In the genomic region with DNA sequence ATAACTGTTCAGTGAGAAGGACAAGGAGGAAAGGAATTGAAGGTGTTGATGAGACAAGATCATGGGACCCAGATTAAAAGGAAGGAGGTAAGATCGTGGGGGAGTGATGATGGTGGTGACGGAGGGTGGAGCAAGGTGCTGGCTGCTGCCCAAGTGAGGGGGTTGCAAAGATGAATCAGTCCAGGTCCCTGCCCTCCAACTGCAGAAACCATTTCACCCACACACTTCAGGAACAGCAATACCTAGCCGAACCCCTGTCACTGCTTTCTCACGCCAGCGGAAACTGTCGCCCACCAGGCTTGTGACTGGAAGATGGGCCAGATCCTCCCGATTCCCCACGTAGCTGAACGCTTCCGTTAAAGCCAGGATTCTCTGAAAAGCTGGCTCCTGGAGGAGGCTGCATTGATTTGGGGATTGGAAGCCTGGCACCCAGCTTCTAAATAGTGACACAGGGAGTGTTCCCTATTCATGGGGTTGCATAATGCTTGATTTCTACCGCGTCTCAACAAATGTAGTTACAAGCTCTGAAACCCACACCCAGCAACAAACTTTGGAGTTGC, we compare ENCODE assay signal across 11 cellular contexts. TPM values are rescaled to one million over a fixed set of nuclear protein-coding genes. Genes with fewer than 3 reads are reported as not detected.
A peak's percentile ranks its signal among the peaks of the same experiment; 100 is the strongest.
DNase-seq lines count a peak whose midpoint lies in the region; ATAC-seq and TF ChIP-seq lines count a peak whose summit lies in the region.
"Had no signal": no experiment of that assay in that cellular context is flagged by ENCODE, and none has a peak within 500 bp of the region (broad histone marks: within the 10 kb centered on the region; RNA-seq: fewer than 3 reads in every experiment).

No MANE protein-coding gene starts in this region.

- TF ChIP-seq EP300 in transverse colon (IDR thresholded peaks at IDR 0.05; ENCODE audit: low read depth) = no peak

- no TSS peak for BruUV-seq in Panc1 (replicated peaks; lab: Mats Ljungman, UMichigan)

- DNase-seq in Panc1 (ENCODE audit: low read depth, low spot score) = no peak
- DNase-seq in activated T-cell treated with anti-CD3 and anti-CD28 coated beads for 4 hours = peak; percentile 51
- peak in 41 of 42 donors; percentile 20 to 89 (median 56) for DNase-seq in head of caudate nucleus
- DNase-seq in stimulated activated CD8-positive, alpha-beta memory T cell treated with anti-CD3 and anti-CD28 coated beads, Interleukin-15, amount 100 ng/mL, for 4 hours (ENCODE audit: low read depth in 2 of 2) = peak; percentile 12 to 39
- DNase-seq in NCI-H1417 treated with DMSO at 0.1 percent for 48 hours (lab: John Stamatoyannopoulos, UW) = no peak
- DNase-seq in transverse colon = no peak
- DNase-seq: DMS79; naive thymus-derived CD8-positive, alpha-beta T cell; NCI-H82 had no signal

- intact Hi-C loops in Panc1 (cut with micrococcal nuclease; ENCODE audit: unreplicated experiment) (no loop called here), head of caudate nucleus (cut with DNase I) (no loop called here), transverse colon (cut with DNase I; ENCODE audit: low total_unique reads) (no loop called here)

- H3K4me1 ChIP-seq in Panc1 (ENCODE audit: control insufficient read depth, insufficient read depth, low read length) = peaks cover 16% of the 10 kb centered on the region
- peaks cover 12 to 18% (median 14%) of the 10 kb centered on the region in 4 donors for H3K4me1 ChIP-seq in transverse colon

- POLR2A ChIA-PET in Panc1 (lab: Charles Lee) = interaction anchor here (0.7 kb wide), 1 partner anchor 586 kb away, joined by 4 read pairs; no protein-coding TSS in a partner anchor

- in situ Hi-C loops in Panc1 (cut with HindIII; ENCODE audit: low pct_unique_long_range_greater_than_20kb, low sequenced_read_pairs) = no loop called here
- in situ Hi-C loops in transverse colon (cut with MboI; ENCODE audit: low pct_ligation_motif_present in 1 of 4, low pct_unique_long_range_greater_than_20kb in 1 of 4, low sequenced_read_pairs in 3 of 4) = loop anchor here (10.0 to 25.0 kb wide), 6 partner anchors 287 to 862 kb away; partner anchors contain the start of gene PPP1R2 (in 2 of the 4)

- H3K4me3 ChIP-seq in Panc1 (ENCODE audit: low read depth in 2 of 2, low read length in 2 of 2) (peak overlapping the region in 1 of 2 experiments; percentile 19; a peak in 1 of 4 replicates), transverse colon (no peak overlapping the region)

- 59 to 71% methylated on average over 6 to 12 of the region's 12 CpGs for WGBS in transverse colon (ENCODE audit: low coverage in 1 of 2), 2 donors

- no peak for TF ChIP-seq POLR2A in transverse colon (IDR thresholded peaks at IDR 0.05)

- ATAC-seq in Panc1 (no peak), HG03521 (IDR thresholded peaks at IDR 0.05; ENCODE audit: unreplicated experiment) (no peak), GM19395 (IDR thresholded peaks at IDR 0.05; ENCODE audit: unreplicated experiment) (no peak)
- ATAC-seq: naive thymus-derived CD8-positive, alpha-beta T cell had no signal

- H3K36me3 ChIP-seq in Panc1 (ENCODE audit: control insufficient read depth, insufficient read depth, low read length) (peaks cover 2% of the 10 kb centered on the region), transverse colon (no peaks in the 10 kb centered on the region)

- H3K27ac ChIP-seq in Panc1 (ENCODE audit: low read length) = peak overlapping the region; percentile 41
- H3K27ac ChIP-seq in transverse colon = no peak overlapping the region

- no peak for TF ChIP-seq CTCF in Panc1 (IDR thresholded peaks at IDR 0.05)
- TF ChIP-seq CTCF in transverse colon (IDR thresholded peaks at IDR 0.05) = no peak

- CTCF ChIA-PET in Panc1 (lab: Charles Lee) = no interaction called here

- no peaks in the 10 kb centered on the region for H3K9me3 ChIP-seq in Panc1 (ENCODE audit: control insufficient read depth, insufficient read depth, low read depth, low read length)
- no peaks in the 10 kb centered on the region for H3K9me3 ChIP-seq in transverse colon

- no peaks in the 10 kb centered on the region for H3K27me3 ChIP-seq in Panc1 (ENCODE audit: control insufficient read depth, insufficient read depth, low read length)
- H3K27me3 ChIP-seq in transverse colon = peaks cover 3% of the 10 kb centered on the region

RNA-seq across cellular contexts. Expression of gene LSG1, which starts 3.2 kb away (rescaled TPM):
- 72.9 TPM for total RNA-seq in Panc1 (2021; ENCODE audit: unreplicated experiment)
- polyA plus RNA-seq in Panc1 (2012; ENCODE audit: insufficient read length) = 52.9 TPM
- total RNA-seq in transverse colon = 10 to 100 TPM; 18.7 to 69.9 (median 52.8) TPM

RNA-seq across cellular contexts. Expression of gene FAM43A, which starts 10.5 kb away (rescaled TPM):
- total RNA-seq in Panc1 (2021; ENCODE audit: unreplicated experiment) (51.4 TPM), transverse colon (100 to 1,000 TPM in 2 of 4 donors, 10 to 100 TPM in 2; 31.2 to 111 (median 95.9) TPM)
- polyA plus RNA-seq in Panc1 (2012; ENCODE audit: insufficient read length) = 76.9 TPM

RNA-seq across cellular contexts. Expression of gene TMEM44, which starts 41.9 kb away (rescaled TPM):
- total RNA-seq in Panc1 (2021; ENCODE audit: unreplicated experiment) = 70.1 TPM
- 69.9 TPM for polyA plus RNA-seq in Panc1 (2012; ENCODE audit: insufficient read length)
- 100 to 1,000 TPM in 1 of 4 donors, 10 to 100 TPM in 3; 52.0 to 101 (median 58.8) TPM for total RNA-seq in transverse colon

Comparison
In these comparisons a context has a peak if more than half of its experiments do, and no peak if none do; other contexts are left out.
1. DNase-seq: peak in activated T-cell treated with anti-CD3 and anti-CD28 coated beads for 4 hours (single experiment), head of caudate nucleus (41 of 42) and stimulated activated CD8-positive, alpha-beta memory T cell treated with anti-CD3 and anti-CD28 coated beads, Interleukin-15, amount 100 ng/mL, for 4 hours (2 of 2); none in Panc1 (single experiment), NCI-H1417 treated with DMSO at 0.1 percent for 48 hours (single experiment) and transverse colon (single experiment).